In the genomic region with DNA sequence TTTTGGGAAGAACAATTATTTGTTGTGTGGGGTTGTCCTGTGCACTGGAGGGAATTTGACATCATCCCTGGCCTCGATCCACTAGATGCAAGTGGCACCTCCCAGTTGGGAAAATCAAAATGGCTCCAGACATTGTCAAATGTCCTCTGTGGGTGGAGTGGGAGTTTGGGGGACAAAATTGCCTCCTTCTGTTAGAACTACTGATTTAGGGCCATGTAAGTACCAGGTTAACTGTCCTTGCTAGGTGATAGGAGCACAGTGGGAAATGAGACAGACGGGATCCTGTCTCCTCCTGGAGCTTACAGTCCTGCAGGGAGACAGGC, we compare ENCODE assay signal across 1 cellular context.
TF ChIP-seq lines count a peak whose summit lies in the region.

No MANE protein-coding gene starts in this region.

TF ChIP-seq in IMR-90, 13 proteins besides CTCF, POLR2A, EP300 and RAD21 (continued from another document):
- TF ChIP-seq, protein P1, sequence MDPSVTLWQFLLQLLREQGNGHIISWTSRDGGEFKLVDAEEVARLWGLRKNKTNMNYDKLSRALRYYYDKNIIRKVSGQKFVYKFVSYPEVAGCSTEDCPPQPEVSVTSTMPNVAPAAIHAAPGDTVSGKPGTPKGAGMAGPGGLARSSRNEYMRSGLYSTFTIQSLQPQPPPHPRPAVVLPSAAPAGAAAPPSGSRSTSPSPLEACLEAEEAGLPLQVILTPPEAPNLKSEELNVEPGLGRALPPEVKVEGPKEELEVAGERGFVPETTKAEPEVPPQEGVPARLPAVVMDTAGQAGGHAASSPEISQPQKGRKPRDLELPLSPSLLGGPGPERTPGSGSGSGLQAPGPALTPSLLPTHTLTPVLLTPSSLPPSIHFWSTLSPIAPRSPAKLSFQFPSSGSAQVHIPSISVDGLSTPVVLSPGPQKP (IDR thresholded peaks at IDR 0.05; ENCODE audit: borderline replicate concordance, low read depth, low read length) = no peak
- TF ChIP-seq CHD1 (IDR thresholded peaks at IDR 0.05; ENCODE audit: low read depth, low read length) = no peak
- TF ChIP-seq SMC3 (IDR thresholded peaks at IDR 0.05; ENCODE audit: low read depth, low read length) = no peak
- no peak for TF ChIP-seq RFX5 (IDR thresholded peaks at IDR 0.05; ENCODE audit: low read depth, low read length)
- TF ChIP-seq MAZ (IDR thresholded peaks at IDR 0.05; ENCODE audit: borderline replicate concordance, low read depth, low read length) = no peak
- no peak for TF ChIP-seq BHLHE40 (IDR thresholded peaks at IDR 0.05; ENCODE audit: low read depth, low read length)
- TF ChIP-seq RCOR1 (IDR thresholded peaks at IDR 0.05; ENCODE audit: insufficient replicate concordance, low read length) = no peak
